27 cellular contexts compared by ENCODE assay signal in genomic region chr1:218030846-218031245, GRCh38.
DNase-seq lines count a peak whose midpoint lies in the region; ATAC-seq and TF ChIP-seq lines count a peak whose summit lies in the region.
"Had no signal": no experiment of that assay in that cellular context is flagged by ENCODE, and none has a peak within 500 bp of the region (broad histone marks: within the 10 kb centered on the region; RNA-seq: fewer than 3 reads in every experiment).

No MANE protein-coding gene starts in this region.

- H3K9me2 ChIP-seq in GM23338 (ENCODE audit: insufficient read depth): no peaks in the 10 kb centered on the region

- ATAC-seq in GM23338: no peak
- ATAC-seq in left colon: no peak
- ATAC-seq: A549, Panc1, T-helper 17 cell had no signal

- no peaks in the 10 kb centered on the region for H4K20me1 ChIP-seq in GM23338 (replicated peaks; ENCODE audit: insufficient read depth)
- H4K20me1 ChIP-seq: BLaER1 treated with 17β-estradiol and CSF1 and Interleukin-3, amounts not matched to agents 10 nM and 100 nM had no signal

- H3K4me2 ChIP-seq in GM23338: no peak overlapping the region
- H3K4me2 ChIP-seq: A549; BLaER1 treated with 17β-estradiol and CSF1 and Interleukin-3, amounts not matched to agents 10 nM and 100 nM; KMS-11 had no signal

- H3K4me3 Mint-ChIP-seq in GM23338: no peak overlapping the region
- H3K4me3 Mint-ChIP-seq: CD4-positive, alpha-beta T cell; IgD-negative memory B cell; T-helper 17 cell had no signal

- H3K9me3 ChIP-seq in iPS-18a (ENCODE audit: control insufficient read depth, low read depth, low read length) (no peaks in the 10 kb centered on the region), ascending aorta (no peaks in the 10 kb centered on the region)
- H3K9me3 ChIP-seq: A549; BLaER1 treated with 17β-estradiol and CSF1 and Interleukin-3, amounts not matched to agents 10 nM and 100 nM; Caco-2 had no signal

- H3K4me1 Mint-ChIP-seq in GM23338: peaks cover 40% of the 10 kb centered on the region
- H3K4me1 Mint-ChIP-seq: IgD-negative memory B cell, T-helper 17 cell had no signal

- H3K36me3 ChIP-seq in GM23338 (ENCODE audit: insufficient read depth): no peaks in the 10 kb centered on the region
- no peaks in the 10 kb centered on the region for H3K36me3 ChIP-seq in iPS-18a (ENCODE audit: control insufficient read depth, low read depth, low read length)
- H3K36me3 ChIP-seq in ascending aorta: no peaks in the 10 kb centered on the region
- H3K36me3 ChIP-seq: BLaER1 treated with 17β-estradiol and CSF1 and Interleukin-3, amounts not matched to agents 10 nM and 100 nM had no signal

- no peaks in the 10 kb centered on the region for H3K36me3 Mint-ChIP-seq in GM23338 (ENCODE audit: low read depth)
- H3K36me3 Mint-ChIP-seq: IgD-negative memory B cell had no signal

- H3K27me3 ChIP-seq in GM23338 (ENCODE audit: insufficient read depth) (no peaks in the 10 kb centered on the region), iPS-18a (ENCODE audit: control insufficient read depth, insufficient read depth, low read length) (no peaks in the 10 kb centered on the region), ascending aorta (no peaks in the 10 kb centered on the region)
- H3K27me3 ChIP-seq: BLaER1 treated with 17β-estradiol and CSF1 and Interleukin-3, amounts not matched to agents 10 nM and 100 nM had no signal

- TF ChIP-seq CTCF in GM23338 (conservative IDR thresholded peaks at IDR 0.05; ENCODE audit: low read depth in 2 of 2) (no peak), ascending aorta (IDR thresholded peaks at IDR 0.05) (no peak)

- no peak overlapping the region for H3K27ac ChIP-seq in GM23338 (ENCODE audit: low read depth)
- peak overlapping the region; percentile 3 for H3K27ac ChIP-seq in iPS-18a (ENCODE audit: low read length)
- H3K27ac ChIP-seq in ascending aorta: no peak overlapping the region
- H3K27ac ChIP-seq: A549; BLaER1 treated with 17β-estradiol and CSF1 and Interleukin-3, amounts not matched to agents 10 nM and 100 nM; KMS-11; SK-N-MC had no signal

- no peaks in the 10 kb centered on the region for H3K9me3 Mint-ChIP-seq in GM23338
- H3K9me3 Mint-ChIP-seq: CD4-positive, alpha-beta T cell had no signal

- H3K4me3 ChIP-seq in GM23338 (no peak overlapping the region), iPS-18a (ENCODE audit: low read length) (no peak overlapping the region), ascending aorta (no peak overlapping the region)
- H3K4me3 ChIP-seq: A549; BLaER1 treated with 17β-estradiol and CSF1 and Interleukin-3, amounts not matched to agents 10 nM and 100 nM; SK-N-MC had no signal

- no peaks in the 10 kb centered on the region for H3F3A ChIP-seq in GM23338 (replicated peaks; ENCODE audit: low read depth)

- H3K27ac Mint-ChIP-seq in GM23338: no peak overlapping the region
- H3K27ac Mint-ChIP-seq: CD4-positive, alpha-beta T cell; IgD-negative memory B cell; T-helper 17 cell had no signal

- H3K4me1 ChIP-seq in GM23338 (ENCODE audit: insufficient read depth): peaks cover 47% of the 10 kb centered on the region
- peaks cover 50% of the 10 kb centered on the region for H3K4me1 ChIP-seq in iPS-18a (ENCODE audit: control insufficient read depth, low read depth, low read length)
- no peaks in the 10 kb centered on the region for H3K4me1 ChIP-seq in ascending aorta
- H3K4me1 ChIP-seq: A549; BLaER1 treated with 17β-estradiol and CSF1 and Interleukin-3, amounts not matched to agents 10 nM and 100 nM; Caco-2 had no signal

- H3K27me3 Mint-ChIP-seq in GM23338 (ENCODE audit: insufficient read depth, low read depth, poor library complexity): no peaks in the 10 kb centered on the region
- H3K27me3 Mint-ChIP-seq: CD4-positive, alpha-beta T cell; IgD-negative memory B cell; T-helper 17 cell had no signal

- intact Hi-C loops in ascending aorta (cut with DNase I): no loop called here
- intact Hi-C loops in left colon (cut with DNase I, micrococcal nuclease): no loop called here

- no peak overlapping the region for H3K9ac ChIP-seq in iPS-18a (ENCODE audit: low read length)
- H3K9ac ChIP-seq: BLaER1 treated with 17β-estradiol and CSF1 and Interleukin-3, amounts not matched to agents 10 nM and 100 nM; KMS-11 had no signal

- peak; percentile 59 for DNase-seq in COLO829 (ENCODE audit: low spot score)
- no peak for DNase-seq in GM23338 (ENCODE audit: low spot score)
- DNase-seq in NCI-H69 (lab: John Stamatoyannopoulos, UW): peak; percentile 72
- no peak for DNase-seq in stimulated activated CD4-positive, alpha-beta T cell treated with anti-CD3 and anti-CD28 coated beads, Interleukin-15, amount 100 ng/mL, for 24 hours
- no peak for DNase-seq in ascending aorta (ENCODE audit: low spot score in 2 of 2)
- DNase-seq in left colon: no peak
- DNase-seq: AML-193; Caco-2; CD4-positive, alpha-beta T cell; DMS79 treated with DMSO at 0.1 percent for 48 hours; GF-D8; HCEC 1CT; MM.1S; NCI-H1436 treated with DMSO at 0.1 percent for 48 hours; NCI-H2029; NCI-H226; NCI-H510A treated with DMSO at 0.1 percent for 48 hours; NCI-H774; SHP77 treated with DMSO at 0.1 percent for 48 hours; T-helper 17 cell had no signal

- no peaks in the 10 kb centered on the region for H3K79me2 ChIP-seq in GM23338 (replicated peaks; ENCODE audit: insufficient read depth)

- 0 out of 2 replicates have a peak overlapping the region, but pooled peaks have one; percentile 4 for H2AFZ ChIP-seq in GM23338

TF ChIP-seq in GM23338, 12 proteins besides CTCF, POLR2A, EP300 and RAD21 (continues in another document):
- TF ChIP-seq REST (IDR thresholded peaks at IDR 0.05; ENCODE audit: unreplicated experiment) (no peak), ZNF114 (CRISPR knock-in tag; IDR thresholded peaks at IDR 0.05) (no peak), ZNF331 (CRISPR knock-in tag; IDR thresholded peaks at IDR 0.05; ENCODE audit: low read depth) (no peak), EZH2phosphoT487 (IDR thresholded peaks at IDR 0.05; ENCODE audit: unreplicated experiment) (no peak), EZH2 (IDR thresholded peaks at IDR 0.05; ENCODE audit: low read depth, unreplicated experiment) (no peak), NANOG (IDR thresholded peaks at IDR 0.05; ENCODE audit: borderline replicate concordance) (no peak), POLR2AphosphoS5 (IDR thresholded peaks at IDR 0.05; ENCODE audit: low read depth) (no peak), CREB1 (CRISPR knock-in tag; IDR thresholded peaks at IDR 0.05; ENCODE audit: low read depth) (no peak)

Comparison
In these comparisons a context has a peak if more than half of its experiments do, and no peak if none do; other contexts are left out.
1. DNase-seq: peak in COLO829 (single experiment) and NCI-H69 (single experiment); none in GM23338 (single experiment), stimulated activated CD4-positive, alpha-beta T cell treated with anti-CD3 and anti-CD28 coated beads, Interleukin-15, amount 100 ng/mL, for 24 hours (single experiment), ascending aorta (0 of 2) and left colon (0 of 2).